In the genomic region with DNA sequence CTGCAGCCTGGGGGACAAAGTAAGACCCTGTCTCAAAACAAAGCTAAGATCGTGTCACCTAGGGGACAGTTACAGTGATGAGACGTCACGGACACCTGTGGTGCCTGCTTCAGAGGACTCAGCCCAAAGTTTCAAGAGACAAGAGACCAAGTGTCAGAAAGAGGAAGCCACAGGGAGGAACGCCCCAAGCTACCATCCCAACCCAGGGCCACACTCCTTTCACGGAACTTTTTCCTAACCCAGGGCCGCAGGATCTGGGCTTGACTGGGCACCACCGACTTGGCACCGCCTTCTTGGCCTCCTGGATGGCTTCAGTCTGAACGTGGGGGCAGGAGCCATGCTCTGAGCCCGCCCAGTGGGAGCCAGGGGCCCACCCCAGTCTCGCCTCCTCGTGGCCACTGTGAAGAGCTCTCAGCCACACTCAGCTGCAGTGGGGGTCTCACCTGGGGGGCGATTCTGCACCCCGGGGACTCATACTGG, we compare ENCODE assay signal across 8 cellular contexts. TPM values are rescaled to one million over a fixed set of nuclear protein-coding genes. Genes with fewer than 3 reads are reported as not detected.
DNase-seq lines count a peak whose midpoint lies in the region; ATAC-seq, FAIRE-seq and TF ChIP-seq lines count a peak whose summit lies in the region.

No MANE protein-coding gene starts in this region.

- no peaks in the 10 kb centered on the region for H3K27me3 ChIP-seq in CD4-positive, alpha-beta T cell (ENCODE audit: control insufficient read depth, insufficient read depth, low read length)
- no peaks in the 10 kb centered on the region for H3K27me3 ChIP-seq in HepG2 (ENCODE audit: control insufficient read depth in 1 of 2, insufficient read depth in 2 of 2, low read length in 2 of 2)

- H3K27me3 Mint-ChIP-seq in CD4-positive, alpha-beta T cell: no peaks in the 10 kb centered on the region
- H3K27me3 Mint-ChIP-seq in T-cell: no peaks in the 10 kb centered on the region

- H3K9ac ChIP-seq in HepG2 (ENCODE audit: insufficient read depth, low read depth, low read length): no peak overlapping the region; the same call in 1 of the 2 replicates

- peak overlapping the region; percentile 97 for H3K27ac Mint-ChIP-seq in CD4-positive, alpha-beta T cell
- peak overlapping the region; percentile 93 to 95 for H3K27ac Mint-ChIP-seq in T-cell

- no peaks in the 10 kb centered on the region for H4K20me1 ChIP-seq in HepG2 (ENCODE audit: insufficient read depth, low read length)

- 86% methylated on average over 8 of the region's 14 CpGs for WGBS in HepG2 (ENCODE audit: low lambda C conversion rate)

- CTCF ChIA-PET in CD4-positive, alpha-beta T cell (lab: Charles Lee): interaction anchor here (0.6 to 1.7 kb wide), 7 partner anchors 8 to 1388 kb away, joined by 3 to 5 read pairs (median 3); a partner anchor contains a TSS
- CTCF ChIA-PET in T-cell (lab: Charles Lee): interaction anchor here in 1 of 2 donors (0.8 to 1.1 kb wide), 2 partner anchors 8 to 25 kb away, joined by 3 read pairs; a partner anchor contains a TSS
- CTCF ChIA-PET in HepG2 (lab: Yijun Ruan, JAX; ENCODE audit: low intra/inter-chr PET ratio, low total read pairs): no interaction called here

- peak overlapping the region; percentile 75 for H3K4me3 Mint-ChIP-seq in CD4-positive, alpha-beta T cell
- peak overlapping the region; percentile 57 to 98 (median 64) for H3K4me3 Mint-ChIP-seq in T-cell

- TF ChIP-seq EP300 in HepG2 (IDR thresholded peaks at IDR 0.05; ENCODE audit: low read depth in 2 of 2, low read length in 2 of 2) (no peak), HepG2 (CRISPR knock-in tag; IDR thresholded peaks at IDR 0.05; ENCODE audit: borderline replicate concordance) (no peak)

- no peak for FAIRE-seq in HepG2 (lab: Jason Lieb, UNC)

- H2AFZ ChIP-seq in HepG2 (ENCODE audit: low read length): no peak overlapping the region

- no TSS peak for BruUV-seq in HepG2 (replicated peaks; lab: Mats Ljungman, UMichigan)

- no peak overlapping the region; the same call in 1 of the 2 replicates for H3K4me2 ChIP-seq in HepG2 (ENCODE audit: low read depth, low read length)

- DNase-seq in CD4-positive, alpha-beta T cell: no peak
- DNase-seq in T-cell (peak in 7 of 34 experiments; percentile 18 to 43 (median 23)), HepG2 (ENCODE audit: low spot score) (no peak), mesenteric fat pad (ENCODE audit: low spot score) (no peak), NCI-H1436 treated with DMSO at 0.1 percent for 48 hours (lab: John Stamatoyannopoulos, UW) (no peak), dedifferentiated amniotic fluid mesenchymal stem cell (ENCODE audit: extremely low spot score) (no peak), dermis blood vessel endothelial cell (no peak)

- intact Hi-C loops in CD4-positive, alpha-beta T cell (cut with DNase I, micrococcal nuclease): loop anchor here in 1 of 2 experiments (5.0 kb wide), 1 partner anchor 205 kb away; no protein-coding TSS in a partner anchor
- intact Hi-C loops in HepG2 (cut with micrococcal nuclease; ENCODE audit: unreplicated experiment): no loop called here

- no peak for TF ChIP-seq CTCF in CD4-positive, alpha-beta T cell (IDR thresholded peaks at IDR 0.05)
- no peak for TF ChIP-seq CTCF in HepG2 (CRISPR knock-in tag; IDR thresholded peaks at IDR 0.05)

- TF ChIP-seq POLR2A in HepG2 (IDR thresholded peaks at IDR 0.05; ENCODE audit: insufficient read depth in 1 of 2, low read depth in 2 of 2, low read length in 2 of 2): 0 out of 4 replicates have a peak, but pooled peaks of 1 of the 2 experiments have one; percentile 12

- H3K9me3 ChIP-seq in CD4-positive, alpha-beta T cell (ENCODE audit: control insufficient read depth, low read length): no peaks in the 10 kb centered on the region
- H3K9me3 ChIP-seq in HepG2 (ENCODE audit: low read length): no peaks in the 10 kb centered on the region

- H3K4me1 Mint-ChIP-seq in CD4-positive, alpha-beta T cell (ENCODE audit: low read depth): peaks cover 65% of the 10 kb centered on the region
- peaks cover 69 to 75% (median 70%) of the 10 kb centered on the region in 3 donors for H3K4me1 Mint-ChIP-seq in T-cell

- in situ Hi-C loops in HepG2 (cut with HindIII; ENCODE audit: extremely low pct_ligation_motif_present, low pct_unique_long_range_greater_than_20kb): no loop called here

- H3K36me3 Mint-ChIP-seq in CD4-positive, alpha-beta T cell (ENCODE audit: low read depth): peaks cover 43% of the 10 kb centered on the region
- peaks cover 8% of the 10 kb centered on the region for H3K36me3 Mint-ChIP-seq in T-cell

- no peak overlapping the region for H3K4me3 ChIP-seq in HepG2 (replicated peaks in 1 of 3; ENCODE audit: insufficient read depth in 1 of 3, low read depth in 2 of 3, low read length in 3 of 3)

- peak overlapping the region; percentile 98 for H3K27ac ChIP-seq in CD4-positive, alpha-beta T cell (ENCODE audit: low read depth, low read length)
- peak overlapping the region; percentile 70 for H3K27ac ChIP-seq in HepG2 (ENCODE audit: extremely low read length, insufficient read depth, low read length)

- POLR2A ChIA-PET in CD4-positive, alpha-beta T cell (lab: Charles Lee): interaction anchor here (0.7 to 6.9 kb wide), 7 partner anchors 7 to 68 kb away, joined by 3 to 153 read pairs (median 4); a partner anchor contains a TSS
- POLR2A ChIA-PET in T-cell (lab: Charles Lee): interaction anchor here in 1 of 2 donors (0.6 kb wide), 1 partner anchor 59 kb away, joined by 3 read pairs; no protein-coding TSS in a partner anchor
- POLR2A ChIA-PET in HepG2 (lab: Yijun Ruan, JAX): interaction anchor here (1.1 kb wide), 1 partner anchor 27 kb away, joined by 4 read pairs; no protein-coding TSS in a partner anchor

- no peak for TF ChIP-seq RAD21 in HepG2 (CRISPR knock-in tag; IDR thresholded peaks at IDR 0.05)

- no peaks in the 10 kb centered on the region; a peak in 1 of 5 replicates for H3K36me3 ChIP-seq in HepG2 (replicated peaks in 1 of 2; ENCODE audit: control insufficient read depth in 1 of 2, insufficient read depth in 2 of 2, low read length in 2 of 2)

- no peaks in the 10 kb centered on the region for H3K79me2 ChIP-seq in HepG2 (ENCODE audit: insufficient read depth, low read length)

- H3K4me1 ChIP-seq in HepG2 (ENCODE audit: insufficient read depth, low read length): peaks cover 59% of the 10 kb centered on the region

- no peak for ATAC-seq in CD4-positive, alpha-beta T cell (ENCODE audit: poor library complexity)
- ATAC-seq in GM19035 (IDR thresholded peaks at IDR 0.05; ENCODE audit: unreplicated experiment) (peak; percentile 23), T-cell (replicated peaks in 1 of 4) (peak in 2 of 4 experiments; percentile 18), HepG2 (peak; percentile 12; the same call in 2 of the 3 replicates)

- no peaks in the 10 kb centered on the region for H3K9me3 Mint-ChIP-seq in CD4-positive, alpha-beta T cell
- H3K9me3 Mint-ChIP-seq in T-cell: no peaks in the 10 kb centered on the region

RNA-seq across cellular contexts. Expression of a gene that starts 8.5 kb away (rescaled TPM):
- total RNA-seq in CD4-positive, alpha-beta T cell: 10 to 100 TPM; 96.4 to 97.3 TPM
- total RNA-seq in T-cell (100 to 1,000 TPM in 4 of 5 donors, 10 to 100 TPM in 1; 98.6 to 162 (median 142) TPM), HepG2 (2016; rRNA removed; fragmentation: Illumina TruSeq; extraction: Trizol) (3.5 and 4.3 TPM in 2 replicates), mesenteric fat pad (79.4 TPM), dermis blood vessel endothelial cell (26.4 and 54.0 TPM in 2 replicates)
- total RNA-seq in HepG2 (2016; cell fraction: cytosol; rRNA removed; fragmentation: Illumina TruSeq; extraction: Trizol; ENCODE audit: low read depth): 2.2 and 2.7 TPM in 2 replicates
- 3.5 and 4.0 TPM in 2 replicates for total RNA-seq in HepG2 (2016; cell fraction: insoluble cytoplasmic fraction; rRNA removed; fragmentation: Illumina TruSeq; extraction: Trizol)
- 2.7 and 3.2 TPM in 2 replicates for total RNA-seq in HepG2 (2016; cell fraction: membrane; rRNA removed; fragmentation: Illumina TruSeq; extraction: Trizol)
- total RNA-seq in HepG2 (2016; cell fraction: nucleus; rRNA removed; fragmentation: Illumina TruSeq; extraction: Trizol): 2.4 and 2.5 TPM in 2 replicates
- 17.8 and 20.3 TPM in 2 replicates for polyA plus RNA-seq in HepG2 (2011; rRNA removed)
- 13.9 and 16.9 TPM in 2 replicates for polyA plus RNA-seq in HepG2 (2011; cell fraction: cytosol; rRNA removed)
- 10.8 and 12.6 TPM in 2 replicates for polyA plus RNA-seq in HepG2 (2011; cell fraction: nucleus; rRNA removed)
- 6.2 and 6.8 TPM in 2 replicates for polyA plus RNA-seq in HepG2 (2012)
- polyA plus RNA-seq in HepG2 (2016; cell fraction: cytosol; fragmentation: Illumina TruSeq; extraction: Trizol; ENCODE audit: low read depth): 0.97 and 1.0 TPM in 2 replicates
- polyA plus RNA-seq in HepG2 (2016; cell fraction: insoluble cytoplasmic fraction; fragmentation: Illumina TruSeq; extraction: Trizol; ENCODE audit: low read depth): 6.2 and 7.9 TPM in 2 replicates
- 2.8 TPM in 2 replicates for polyA plus RNA-seq in HepG2 (2016; cell fraction: membrane; fragmentation: Illumina TruSeq; extraction: Trizol; ENCODE audit: low read depth)
- polyA plus RNA-seq in HepG2 (2016; cell fraction: nucleus; fragmentation: Illumina TruSeq; extraction: Trizol; ENCODE audit: insufficient read depth, low read depth): 6.6 and 6.8 TPM in 2 replicates
- polyA minus RNA-seq in HepG2 (2011; rRNA and poly(A)+ RNA removed; ENCODE audit: low replicate concordance): 23.6 and 71.5 TPM in 2 replicates
- 19.3 and 25.0 TPM in 2 replicates for polyA minus RNA-seq in HepG2 (2011; cell fraction: cytosol; rRNA and poly(A)+ RNA removed)
- 5.3 and 6.0 TPM in 2 replicates for polyA minus RNA-seq in HepG2 (2011; cell fraction: nucleus; rRNA and poly(A)+ RNA removed)

RNA-seq across cellular contexts. Expression of a gene that starts 9.1 kb away (rescaled TPM):
- 10 to 100 TPM; 17.4 to 17.9 TPM for total RNA-seq in CD4-positive, alpha-beta T cell
- total RNA-seq in T-cell (10 to 100 TPM; 14.0 to 23.5 (median 19.7) TPM), HepG2 (2016; rRNA removed; fragmentation: Illumina TruSeq; extraction: Trizol) (0.24 and 0.77 TPM in 2 replicates), mesenteric fat pad (2.4 TPM), dermis blood vessel endothelial cell (0.65 and 1.5 TPM in 2 replicates)
- 0.79 and 0.91 TPM in 2 replicates for total RNA-seq in HepG2 (2016; cell fraction: cytosol; rRNA removed; fragmentation: Illumina TruSeq; extraction: Trizol; ENCODE audit: low read depth)
- total RNA-seq in HepG2 (2016; cell fraction: insoluble cytoplasmic fraction; rRNA removed; fragmentation: Illumina TruSeq; extraction: Trizol): 0.34 and 1.5 TPM in 2 replicates
- 0.83 and 1.5 TPM in 2 replicates for total RNA-seq in HepG2 (2016; cell fraction: membrane; rRNA removed; fragmentation: Illumina TruSeq; extraction: Trizol)
- total RNA-seq in HepG2 (2016; cell fraction: nucleus; rRNA removed; fragmentation: Illumina TruSeq; extraction: Trizol): 1.1 and 2.5 TPM in 2 replicates
- polyA plus RNA-seq in HepG2 (2011; rRNA removed): 3.9 and 4.1 TPM in 2 replicates
- polyA plus RNA-seq in HepG2 (2011; cell fraction: cytosol; rRNA removed): 0.55 and 0.75 TPM in 2 replicates
- 66.6 and 91.0 TPM in 2 replicates for polyA plus RNA-seq in HepG2 (2011; cell fraction: nucleus; rRNA removed)
- 1.7 and 4.4 TPM in 2 replicates for polyA plus RNA-seq in HepG2 (2012)
- 0.57 and 1.2 TPM in 2 replicates for polyA plus RNA-seq in HepG2 (2016; cell fraction: cytosol; fragmentation: Illumina TruSeq; extraction: Trizol; ENCODE audit: low read depth)
- polyA plus RNA-seq in HepG2 (2016; cell fraction: insoluble cytoplasmic fraction; fragmentation: Illumina TruSeq; extraction: Trizol; ENCODE audit: low read depth): 0.45 and 0.53 TPM in 2 replicates
- polyA plus RNA-seq in HepG2 (2016; cell fraction: membrane; fragmentation: Illumina TruSeq; extraction: Trizol; ENCODE audit: low read depth): 0.94 TPM in 2 replicates
- polyA plus RNA-seq in HepG2 (2016; cell fraction: nucleus; fragmentation: Illumina TruSeq; extraction: Trizol; ENCODE audit: insufficient read depth, low read depth): 4.3 and 6.3 TPM in 2 replicates
- polyA minus RNA-seq in HepG2 (2011; rRNA and poly(A)+ RNA removed; ENCODE audit: low replicate concordance): 0.54 and 2.7 TPM in 2 replicates
- polyA minus RNA-seq in HepG2 (2011; cell fraction: cytosol; rRNA and poly(A)+ RNA removed): not detected in 2 replicates
- 1.9 and 4.2 TPM in 2 replicates for polyA minus RNA-seq in HepG2 (2011; cell fraction: nucleus; rRNA and poly(A)+ RNA removed)

RNA-seq across cellular contexts. Expression of a gene that starts 36.6 kb away (rescaled TPM):
- total RNA-seq in CD4-positive, alpha-beta T cell: 100 to 1,000 TPM; 325 to 347 TPM
- 100 to 1,000 TPM; 196 to 242 (median 234) TPM for total RNA-seq in T-cell
- 35.5 and 44.9 TPM in 2 replicates for total RNA-seq in HepG2 (2016; rRNA removed; fragmentation: Illumina TruSeq; extraction: Trizol)
- 52.3 and 57.0 TPM in 2 replicates for total RNA-seq in HepG2 (2016; cell fraction: cytosol; rRNA removed; fragmentation: Illumina TruSeq; extraction: Trizol; ENCODE audit: low read depth)
- 30.7 and 45.2 TPM in 2 replicates for total RNA-seq in HepG2 (2016; cell fraction: insoluble cytoplasmic fraction; rRNA removed; fragmentation: Illumina TruSeq; extraction: Trizol)
- 90.7 and 98.8 TPM in 2 replicates for total RNA-seq in HepG2 (2016; cell fraction: membrane; rRNA removed; fragmentation: Illumina TruSeq; extraction: Trizol)
- 29.7 and 31.4 TPM in 2 replicates for total RNA-seq in HepG2 (2016; cell fraction: nucleus; rRNA removed; fragmentation: Illumina TruSeq; extraction: Trizol)
- polyA plus RNA-seq in HepG2 (2011; rRNA removed): 112 and 129 TPM in 2 replicates
- polyA plus RNA-seq in HepG2 (2011; cell fraction: cytosol; rRNA removed): 75.6 and 125 TPM in 2 replicates
- polyA plus RNA-seq in HepG2 (2011; cell fraction: nucleus; rRNA removed): 253 and 307 TPM in 2 replicates
- polyA plus RNA-seq in HepG2 (2012): 68.1 and 73.6 TPM in 2 replicates
- 65.6 and 66.5 TPM in 2 replicates for polyA plus RNA-seq in HepG2 (2016; cell fraction: cytosol; fragmentation: Illumina TruSeq; extraction: Trizol; ENCODE audit: low read depth)
- 34.0 and 45.2 TPM in 2 replicates for polyA plus RNA-seq in HepG2 (2016; cell fraction: insoluble cytoplasmic fraction; fragmentation: Illumina TruSeq; extraction: Trizol; ENCODE audit: low read depth)
- 77.4 and 85.7 TPM in 2 replicates for polyA plus RNA-seq in HepG2 (2016; cell fraction: membrane; fragmentation: Illumina TruSeq; extraction: Trizol; ENCODE audit: low read depth)
- polyA plus RNA-seq in HepG2 (2016; cell fraction: nucleus; fragmentation: Illumina TruSeq; extraction: Trizol; ENCODE audit: insufficient read depth, low read depth): 73.2 and 74.3 TPM in 2 replicates
- polyA minus RNA-seq in HepG2 (2011; rRNA and poly(A)+ RNA removed; ENCODE audit: low replicate concordance): 79.7 and 204 TPM in 2 replicates
- 99.9 and 101 TPM in 2 replicates for polyA minus RNA-seq in HepG2 (2011; cell fraction: cytosol; rRNA and poly(A)+ RNA removed)
- 40.2 and 51.7 TPM in 2 replicates for polyA minus RNA-seq in HepG2 (2011; cell fraction: nucleus; rRNA and poly(A)+ RNA removed)
- total RNA-seq in mesenteric fat pad: 240 TPM
- total RNA-seq in dermis blood vessel endothelial cell: 147 and 289 TPM in 2 replicates
